14 cellular contexts compared by ENCODE assay signal in genomic region chr1:246776923-246777322, GRCh38. TPM values are rescaled to one million over a fixed set of nuclear protein-coding genes. Genes with fewer than 3 reads are reported as not detected.
A peak's percentile ranks its signal among the peaks of the same experiment; 100 is the strongest.
DNase-seq lines count a peak whose midpoint lies in the region; ATAC-seq and TF ChIP-seq lines count a peak whose summit lies in the region.
"Had no signal": no experiment of that assay in that cellular context is flagged by ENCODE, and none has a peak within 500 bp of the region (broad histone marks: within the 10 kb centered on the region; RNA-seq: fewer than 3 reads in every experiment).

No MANE protein-coding gene starts in this region.

- no peaks in the 10 kb centered on the region for H4K20me1 ChIP-seq in BLaER1

- no peaks in the 10 kb centered on the region for H3K27me3 Mint-ChIP-seq in type B pancreatic cell

- no peak overlapping the region for H3K9ac ChIP-seq in BLaER1

- H3K4me1 Mint-ChIP-seq in type B pancreatic cell (ENCODE audit: unreplicated experiment): no peaks in the 10 kb centered on the region

- 95 to 100% methylated on average over 1 to 6 of the region's 6 CpGs for WGBS in transverse colon (ENCODE audit: low coverage in 1 of 2), 2 donors

- ATAC-seq in GM19035 (IDR thresholded peaks at IDR 0.05; ENCODE audit: unreplicated experiment): no peak
- ATAC-seq: CD8-positive, alpha-beta T cell; HepG2 had no signal

- H3K4me3 ChIP-seq in BLaER1 (no peak overlapping the region), transverse colon (no peak overlapping the region)

- H3K4me2 ChIP-seq in BLaER1: peak overlapping the region; percentile 70

- no peak overlapping the region for H3K4me3 Mint-ChIP-seq in type B pancreatic cell
- H3K4me3 Mint-ChIP-seq: CD8-positive, alpha-beta T cell; H9; IgD-negative memory B cell had no signal

- H3K27ac ChIP-seq in BLaER1: peak overlapping the region; percentile 84
- H3K27ac ChIP-seq in C4-2B: peak overlapping the region; percentile 77
- H3K27ac ChIP-seq in transverse colon: no peak overlapping the region

- H3K9me3 Mint-ChIP-seq in type B pancreatic cell: no peaks in the 10 kb centered on the region
- H3K9me3 Mint-ChIP-seq: CD8-positive, alpha-beta T cell; H9 had no signal

- H3K27ac Mint-ChIP-seq in type B pancreatic cell: no peak overlapping the region
- H3K27ac Mint-ChIP-seq: CD8-positive, alpha-beta T cell; H9; IgD-negative memory B cell had no signal

- H3K4me1 ChIP-seq in BLaER1 (peaks cover 94% of the 10 kb centered on the region), transverse colon (no peaks in the 10 kb centered on the region)
- H3K4me1 ChIP-seq: BE2C had no signal

- no peak for TF ChIP-seq EP300 in transverse colon (IDR thresholded peaks at IDR 0.05; ENCODE audit: low read depth)

- in situ Hi-C loops in transverse colon (cut with MboI; ENCODE audit: low pct_ligation_motif_present in 1 of 4, low pct_unique_long_range_greater_than_20kb in 1 of 4, low sequenced_read_pairs in 3 of 4): no loop called here

- TF ChIP-seq POLR2A in transverse colon (IDR thresholded peaks at IDR 0.05): no peak

- H3K9me3 ChIP-seq in BLaER1 (peaks cover 16% of the 10 kb centered on the region), transverse colon (no peaks in the 10 kb centered on the region)
- H3K9me3 ChIP-seq: BE2C had no signal

- DNase-seq in mesenteric fat pad (ENCODE audit: low spot score): peak; percentile 81
- peak; percentile 15 for DNase-seq in type B pancreatic cell (ENCODE audit: extremely low spot score, unreplicated experiment)
- DNase-seq in transverse colon: no peak
- DNase-seq: BE2C; Calu3; CD8-positive, alpha-beta T cell; DMS79 treated with DMSO at 0.1 percent for 48 hours; GF-D8; H9 had no signal

- peaks cover 31% of the 10 kb centered on the region for H3K36me3 Mint-ChIP-seq in type B pancreatic cell

- H3K27me3 ChIP-seq in BLaER1: no peaks in the 10 kb centered on the region
- H3K27me3 ChIP-seq in transverse colon: no peaks in the 10 kb centered on the region
- H3K27me3 ChIP-seq: BE2C had no signal

- H3K36me3 ChIP-seq in BLaER1 (peaks cover 95% of the 10 kb centered on the region), transverse colon (peaks cover 0 to 17% (median 1%) of the 10 kb centered on the region in 4 donors)
- H3K36me3 ChIP-seq: BE2C had no signal

- intact Hi-C loops in transverse colon (cut with DNase I; ENCODE audit: low total_unique reads): no loop called here

- TF ChIP-seq CTCF in C4-2B (conservative IDR thresholded peaks at IDR 0.05) (no peak), type B pancreatic cell (conservative IDR thresholded peaks at IDR 0.05) (no peak), transverse colon (IDR thresholded peaks at IDR 0.05) (no peak)

RNA-seq across cellular contexts. Expression of gene SCCPDH, which starts 52.7 kb away (rescaled TPM):
- 57.4 TPM for total RNA-seq in mesenteric fat pad
- 18.1 and 34.1 TPM in 2 replicates for total RNA-seq in type B pancreatic cell (ENCODE audit: low replicate concordance)
- 10 to 100 TPM in 3 of 4 donors, 1 to 10 TPM in 1; 4.8 to 28.5 (median 17.4) TPM for total RNA-seq in transverse colon

Comparison
In these comparisons a context has a peak if more than half of its experiments do, and no peak if none do; other contexts are left out.
1. H3K27ac ChIP-seq: peak in BLaER1 (single experiment) and C4-2B (single experiment); none in transverse colon (0 of 4).